1 cellular context compared by ENCODE assay signal in genomic region chr9:89387197-89387849, GRCh38.
TF ChIP-seq lines count a peak whose summit lies in the region.

No MANE protein-coding gene starts in this region.

TF ChIP-seq in IMR-90, 13 proteins besides CTCF, POLR2A, EP300 and RAD21 (continued from another document):
- TF ChIP-seq USF2 (IDR thresholded peaks at IDR 0.05; ENCODE audit: low read depth, low read length) (no peak), CHD1 (IDR thresholded peaks at IDR 0.05; ENCODE audit: low read depth, low read length) (no peak), RCOR1 (IDR thresholded peaks at IDR 0.05; ENCODE audit: insufficient replicate concordance, low read length) (no peak), CEBPB (IDR thresholded peaks at IDR 0.05; ENCODE audit: low read depth, low read length) (no peak)
